ENCODE assay signal across 8 cellular contexts in genomic region chr4:169810325-169811323, GRCh38. TPM values are rescaled to one million over a fixed set of nuclear protein-coding genes. Genes with fewer than 3 reads are reported as not detected.
A peak's percentile ranks its signal among the peaks of the same experiment; 100 is the strongest.
DNase-seq lines count a peak whose midpoint lies in the region; ATAC-seq and TF ChIP-seq lines count a peak whose summit lies in the region.

No MANE protein-coding gene starts in this region.

- TF ChIP-seq CTCF in fibroblast of lung (conservative IDR thresholded peaks at IDR 0.05 in 1 of 2, IDR thresholded peaks at IDR 0.05 in 1 of 2; ENCODE audit: low read depth in 1 of 2, low read length in 2 of 2) = peak; percentile 77 to 85
- TF ChIP-seq CTCF in neutrophil (IDR thresholded peaks at IDR 0.05) = peak; percentile 59

- no peak overlapping the region for H2AFZ ChIP-seq in fibroblast of lung (ENCODE audit: low read length)

- H3K27me3 ChIP-seq in fibroblast of lung (ENCODE audit: control insufficient read depth, insufficient read depth, low read length) (no peaks in the 10 kb centered on the region), neutrophil (peaks cover 14% of the 10 kb centered on the region)

- DNase-seq in NCI-H2081 (lab: John Stamatoyannopoulos, UW) = peak; percentile 68 to 72
- no peak for DNase-seq in NCI-H2081 treated with DMSO at 0.1 percent for 48 hours (lab: John Stamatoyannopoulos, UW)
- peak; percentile 4 for DNase-seq in NCI-H128 (lab: John Stamatoyannopoulos, UW; ENCODE audit: unreplicated experiment)
- DNase-seq in SKM-1 (lab: John Stamatoyannopoulos, UW; ENCODE audit: unreplicated experiment) = peak; percentile 50
- peak; percentile 69 to 89 for DNase-seq in fibroblast of lung (ENCODE audit: low read depth in 2 of 2)

- no peak overlapping the region for H3K27ac ChIP-seq in fibroblast of lung (ENCODE audit: insufficient read depth, low read length)
- H3K27ac ChIP-seq in neutrophil = no peak overlapping the region

- H3K4me2 ChIP-seq in fibroblast of lung (ENCODE audit: extremely low read depth, insufficient read depth, low read length) = no peak overlapping the region

- H4K20me1 ChIP-seq in fibroblast of lung (ENCODE audit: control insufficient read depth, extremely low read depth, insufficient read depth, low read length) = no peaks in the 10 kb centered on the region

- ATAC-seq in GM21786 (IDR thresholded peaks at IDR 0.05; ENCODE audit: unreplicated experiment) (peak; percentile 63), HG03135 (IDR thresholded peaks at IDR 0.05; ENCODE audit: unreplicated experiment) (no peak)

- H3K4me1 ChIP-seq in fibroblast of lung (ENCODE audit: control insufficient read depth, extremely low read depth, insufficient read depth, low read length) (no peaks in the 10 kb centered on the region), neutrophil (ENCODE audit: control insufficient read depth in 1 of 2, insufficient read depth in 1 of 2, low read depth in 1 of 2, low read length in 1 of 2) (no peaks in the 10 kb centered on the region)

- H3K79me2 ChIP-seq in fibroblast of lung (ENCODE audit: control insufficient read depth, insufficient read depth, low read length) = no peaks in the 10 kb centered on the region

- H3K9me3 ChIP-seq in fibroblast of lung (ENCODE audit: control insufficient read depth, insufficient read depth, low read depth, low read length) (no peaks in the 10 kb centered on the region), neutrophil (no peaks in the 10 kb centered on the region)

- no peak overlapping the region for H3K9ac ChIP-seq in fibroblast of lung (ENCODE audit: insufficient read depth, low read length)

- H3K36me3 ChIP-seq in fibroblast of lung (ENCODE audit: control insufficient read depth, insufficient read depth, low read length) (no peaks in the 10 kb centered on the region), neutrophil (no peaks in the 10 kb centered on the region)

- H3K4me3 ChIP-seq in fibroblast of lung (replicated peaks in 1 of 4; ENCODE audit: control extremely low read depth in 1 of 4, insufficient read depth in 1 of 4, low read depth in 3 of 4, low read length in 4 of 4) = peak overlapping the region in 1 of 4 experiments; percentile 13
- no peak overlapping the region for H3K4me3 ChIP-seq in neutrophil (ENCODE audit: low read depth in 1 of 2, low read length in 1 of 2)

RNA-seq across cellular contexts. Expression of gene HPF1, which starts 52.9 kb away (rescaled TPM):
- 14.0 and 19.3 TPM in 2 replicates for total RNA-seq in fibroblast of lung
- polyA plus RNA-seq in fibroblast of lung = 35.3 and 37.9 TPM in 2 replicates
- polyA plus RNA-seq in fibroblast of lung (2012) = 27.9 and 34.4 TPM in 2 replicates
- polyA minus RNA-seq in fibroblast of lung (ENCODE audit: low replicate concordance) = not detected in 2 replicates
